ENCODE assay signal across 9 cellular contexts in genomic region chr20:58888103-58888502, GRCh38. TPM values are rescaled to one million over a fixed set of nuclear protein-coding genes. Genes with fewer than 3 reads are reported as not detected.
A peak's percentile ranks its signal among the peaks of the same experiment; 100 is the strongest.
DNase-seq lines count a peak whose midpoint lies in the region; ATAC-seq and TF ChIP-seq lines count a peak whose summit lies in the region.
"Had no signal": no experiment of that assay in that cellular context is flagged by ENCODE, and none has a peak within 500 bp of the region (broad histone marks: within the 10 kb centered on the region; RNA-seq: fewer than 3 reads in every experiment).

No MANE protein-coding gene starts in this region.

- H3K27ac ChIP-seq in stomach smooth muscle (ENCODE audit: low read length), result no peak overlapping the region

- DNase-seq in T-helper 1 cell, result no peak
- no peak for DNase-seq in activated naive CD8-positive, alpha-beta T cell treated with anti-CD3 and anti-CD28 coated beads, Interleukin-2, amount 50 U/mL, for 24 hours
- DNase-seq in kidney epithelial cell (ENCODE audit: low read depth), result no peak
- DNase-seq in retina, result no peak
- DNase-seq in NCI-H1105 (lab: John Stamatoyannopoulos, UW), result no peak
- DNase-seq in DMS114 treated with DMSO at 0.1 percent for 48 hours (lab: John Stamatoyannopoulos, UW; ENCODE audit: unreplicated experiment), result no peak

- TF ChIP-seq CTCF in kidney epithelial cell (IDR thresholded peaks at IDR 0.05; ENCODE audit: insufficient read depth, low read length, poor library complexity, severe bottlenecking), result no peak

- H3K4me3 ChIP-seq in kidney epithelial cell (ENCODE audit: low read depth, low read length) (peak overlapping the region; percentile 85), stomach smooth muscle (ENCODE audit: low read length in 2 of 2) (peak overlapping the region; percentile 81 to 85)

- no peaks in the 10 kb centered on the region for H3K27me3 Mint-ChIP-seq in T-helper 1 cell treated with Interleukin-12 subunit alpha and Interleukin-12 subunit beta and Interleukin-4 antibody, amounts not matched to agents 30 μg/mL and 1 μg/mL, for 36 hours (ENCODE audit: low read depth)
- H3K27me3 Mint-ChIP-seq in activated naive CD8-positive, alpha-beta T cell treated with anti-CD3 and anti-CD28 coated beads, Interleukin-2, amount 50 U/mL, for 24 hours, result peaks cover 4% of the 10 kb centered on the region

- no peaks in the 10 kb centered on the region for H3K9me3 Mint-ChIP-seq in T-helper 1 cell treated with Interleukin-12 subunit alpha and Interleukin-12 subunit beta and Interleukin-4 antibody, amounts not matched to agents 30 μg/mL and 1 μg/mL, for 36 hours
- no peaks in the 10 kb centered on the region for H3K9me3 Mint-ChIP-seq in activated naive CD8-positive, alpha-beta T cell treated with anti-CD3 and anti-CD28 coated beads, Interleukin-2, amount 50 U/mL, for 24 hours

- H3K4me1 ChIP-seq in stomach smooth muscle (ENCODE audit: control insufficient read depth, insufficient read depth, low read length), result peaks cover 3% of the 10 kb centered on the region

- H3K36me3 Mint-ChIP-seq in T-helper 1 cell treated with Interleukin-12 subunit alpha and Interleukin-12 subunit beta and Interleukin-4 antibody, amounts not matched to agents 30 μg/mL and 1 μg/mL, for 36 hours (ENCODE audit: low read depth), result peaks cover 6% of the 10 kb centered on the region
- peaks cover 5% of the 10 kb centered on the region for H3K36me3 Mint-ChIP-seq in activated naive CD8-positive, alpha-beta T cell treated with anti-CD3 and anti-CD28 coated beads, Interleukin-2, amount 50 U/mL, for 24 hours (ENCODE audit: low read depth)

- no peaks in the 10 kb centered on the region for H3K36me3 ChIP-seq in kidney epithelial cell (ENCODE audit: control insufficient read depth, insufficient read depth, low read length)
- H3K36me3 ChIP-seq in stomach smooth muscle (ENCODE audit: control insufficient read depth in 2 of 2, insufficient read depth in 2 of 2, low read length in 2 of 2), result no peaks in the 10 kb centered on the region

- no peaks in the 10 kb centered on the region for H3K9me3 ChIP-seq in stomach smooth muscle (ENCODE audit: control insufficient read depth in 2 of 2, low read length in 2 of 2)

- H3K9ac ChIP-seq in stomach smooth muscle (ENCODE audit: low read length in 2 of 2), result peak overlapping the region; percentile 64 to 75

- H3K4me3 Mint-ChIP-seq in T-helper 1 cell treated with Interleukin-12 subunit alpha and Interleukin-12 subunit beta and Interleukin-4 antibody, amounts not matched to agents 30 μg/mL and 1 μg/mL, for 36 hours, result peak overlapping the region; percentile 79
- peak overlapping the region; percentile 83 for H3K4me3 Mint-ChIP-seq in activated naive CD8-positive, alpha-beta T cell treated with anti-CD3 and anti-CD28 coated beads, Interleukin-2, amount 50 U/mL, for 24 hours

- H3K4me1 Mint-ChIP-seq in T-helper 1 cell treated with Interleukin-12 subunit alpha and Interleukin-12 subunit beta and Interleukin-4 antibody, amounts not matched to agents 30 μg/mL and 1 μg/mL, for 36 hours (ENCODE audit: low read depth), result peaks cover 22% of the 10 kb centered on the region
- peaks cover 29% of the 10 kb centered on the region for H3K4me1 Mint-ChIP-seq in activated naive CD8-positive, alpha-beta T cell treated with anti-CD3 and anti-CD28 coated beads, Interleukin-2, amount 50 U/mL, for 24 hours

- H3K27me3 ChIP-seq in kidney epithelial cell (ENCODE audit: control insufficient read depth, insufficient read depth, low read length) (no peaks in the 10 kb centered on the region), stomach smooth muscle (ENCODE audit: control insufficient read depth in 1 of 2, insufficient read depth in 2 of 2, low read length in 2 of 2) (no peaks in the 10 kb centered on the region)

- peak overlapping the region; percentile 85 for H3K27ac Mint-ChIP-seq in T-helper 1 cell treated with Interleukin-12 subunit alpha and Interleukin-12 subunit beta and Interleukin-4 antibody, amounts not matched to agents 30 μg/mL and 1 μg/mL, for 36 hours
- peak overlapping the region; percentile 71 for H3K27ac Mint-ChIP-seq in activated naive CD8-positive, alpha-beta T cell treated with anti-CD3 and anti-CD28 coated beads, Interleukin-2, amount 50 U/mL, for 24 hours

- ATAC-seq in activated naive CD8-positive, alpha-beta T cell treated with anti-CD3 and anti-CD28 coated beads, Interleukin-2, amount 50 U/mL, for 24 hours, result no peak

RNA-seq across cellular contexts. Expression of gene GNAS, which starts 35.6 kb away (rescaled TPM):
- 851 and 877 TPM in 2 replicates for total RNA-seq in kidney epithelial cell

RNA-seq across cellular contexts. Expression of gene GNAS-AS1, which starts 37.4 kb away (rescaled TPM):
- 0.07 and 1.3 TPM in 2 replicates for total RNA-seq in kidney epithelial cell
- total RNA-seq: lung microvascular endothelial cell had no signal
